10 cellular contexts compared by ENCODE assay signal in the genomic region with DNA sequence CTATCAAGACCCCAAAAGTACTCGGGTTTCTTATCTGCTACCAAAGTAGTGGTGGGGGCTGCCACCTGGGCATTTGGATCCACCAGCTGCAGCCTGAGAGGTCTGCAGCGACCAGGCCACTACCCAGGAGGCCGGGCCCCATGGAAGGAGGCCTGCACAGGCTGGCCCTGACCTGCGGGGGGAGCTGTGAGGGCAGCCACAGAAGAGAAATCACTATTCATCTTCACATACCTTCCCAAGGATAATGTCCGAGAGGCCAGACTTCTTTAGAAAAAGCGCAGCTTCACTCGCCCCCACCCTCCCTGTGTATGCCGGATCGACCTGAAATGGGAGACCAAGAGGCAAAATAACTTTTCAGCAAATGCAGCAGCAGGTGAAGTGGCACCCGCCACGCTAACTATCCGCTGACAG. TPM values are rescaled to one million over a fixed set of nuclear protein-coding genes. Genes with fewer than 3 reads are reported as not detected.
DNase-seq lines count a peak whose midpoint lies in the region; ATAC-seq and TF ChIP-seq lines count a peak whose summit lies in the region.
"Had no signal": no experiment of that assay in that cellular context is flagged by ENCODE, and none has a peak within 500 bp of the region (broad histone marks: within the 10 kb centered on the region; RNA-seq: fewer than 3 reads in every experiment).

No MANE protein-coding gene starts in this region.

- POLR2A ChIA-PET in RWPE1 (lab: Yijun Ruan, JAX; ENCODE audit: low non-redundant PET) = no interaction called here

- no peak overlapping the region for H3K4me3 ChIP-seq in DND-41 (ENCODE audit: low read depth in 1 of 2, low read length in 2 of 2)
- H3K4me3 ChIP-seq in astrocyte of the cerebellum (ENCODE audit: low read depth, low read length) = no peak overlapping the region
- H3K4me3 ChIP-seq: thoracic aorta had no signal

- peaks cover 45% of the 10 kb centered on the region for H4K20me1 ChIP-seq in DND-41 (ENCODE audit: insufficient read depth, low read length)

- H3K4me2 ChIP-seq in DND-41 (ENCODE audit: insufficient read depth, low read length) = no peak overlapping the region

- peaks cover 33% of the 10 kb centered on the region for H3K4me1 Mint-ChIP-seq in mesothelial cell of epicardium

- TF ChIP-seq CTCF in DND-41 (IDR thresholded peaks at IDR 0.05; ENCODE audit: borderline replicate concordance, extremely low read depth, low read length, poor library complexity, severe bottlenecking) (peak; percentile 58), LNCAP (IDR thresholded peaks at IDR 0.05) (peak; percentile 27; the same call in 1 of the 2 replicates), astrocyte of the cerebellum (IDR thresholded peaks at IDR 0.05; ENCODE audit: low read depth, low read length, missing control alignments) (peak; percentile 54), mesothelial cell of epicardium (IDR thresholded peaks at IDR 0.05; ENCODE audit: unreplicated experiment) (no peak), RWPE1 (conservative IDR thresholded peaks at IDR 0.05; ENCODE audit: low read depth) (no peak; the same call in 1 of the 2 replicates)

- no peaks in the 10 kb centered on the region for H3K9me3 Mint-ChIP-seq in mesothelial cell of epicardium

- no peaks in the 10 kb centered on the region for H3K9me3 ChIP-seq in DND-41 (ENCODE audit: insufficient read depth, low read length, severe bottlenecking)
- H3K9me3 ChIP-seq: thoracic aorta had no signal

- no peak overlapping the region for H3K9ac ChIP-seq in DND-41 (ENCODE audit: low read depth, low read length)

- no peak overlapping the region for H2AFZ ChIP-seq in DND-41 (ENCODE audit: low read depth, low read length)

- no peaks in the 10 kb centered on the region for H3K4me1 ChIP-seq in DND-41 (ENCODE audit: insufficient read depth, low read length)

- DNase-seq in DND-41 (no peak), astrocyte of the cerebellum (ENCODE audit: low read depth) (no peak), mesothelial cell of epicardium (ENCODE audit: low spot score in 2 of 2, unreplicated experiment in 2 of 2) (no peak), RWPE1 (ENCODE audit: low spot score) (no peak), H4 (ENCODE audit: low spot score) (no peak), Ammon's horn (ENCODE audit: low spot score) (no peak)

- H3K36me3 Mint-ChIP-seq in mesothelial cell of epicardium = peaks cover 17% of the 10 kb centered on the region

- in situ Hi-C loops in astrocyte of the cerebellum (cut with HindIII; ENCODE audit: low sequenced_read_pairs) = no loop called here

- H3K4me3 Mint-ChIP-seq in mesothelial cell of epicardium = no peak overlapping the region

- H3K36me3 ChIP-seq in DND-41 (ENCODE audit: insufficient read depth, low read length) = peaks cover 52% of the 10 kb centered on the region

- peak overlapping the region; percentile 73 for H3K27ac Mint-ChIP-seq in mesothelial cell of epicardium

- H3K79me2 ChIP-seq in DND-41 (ENCODE audit: insufficient read depth, low read length) = peaks cover 57% of the 10 kb centered on the region

- no peaks in the 10 kb centered on the region for H3K27me3 Mint-ChIP-seq in mesothelial cell of epicardium (ENCODE audit: low read depth)

- CTCF ChIA-PET in RWPE1 (lab: Yijun Ruan, JAX) = interaction anchor here (0.9 to 1.3 kb wide), 2 partner anchors 12 to 29 kb away, joined by 4 to 10 read pairs; no protein-coding TSS in a partner anchor

- ATAC-seq in DND-41 (ENCODE audit: insufficient read depth, low read depth) (peak; percentile 44; the same call in 1 of the 3 replicates), HG03442 (IDR thresholded peaks at IDR 0.05; ENCODE audit: unreplicated experiment) (no peak)

- no peak overlapping the region for H3K27ac ChIP-seq in DND-41 (ENCODE audit: low read length)
- no peak overlapping the region for H3K27ac ChIP-seq in RWPE1
- H3K27ac ChIP-seq: thoracic aorta had no signal

- H3K27me3 ChIP-seq in DND-41 (ENCODE audit: insufficient read depth, low read length, poor library complexity) = no peaks in the 10 kb centered on the region

RNA-seq across cellular contexts. Expression of gene EPS15L1, which starts 30.1 kb away (rescaled TPM):
- 53.8 to 60.3 TPM (median 54.7 TPM) in 3 replicates for total RNA-seq in mesothelial cell of epicardium
- total RNA-seq in H4 (2014; rRNA removed; shearing (Covaris generic)) = 6.7 and 8.5 TPM in 2 replicates

RNA-seq across cellular contexts. Expression of gene CALR3, which starts 54.3 kb away (rescaled TPM):
- not detected in 3 replicates for total RNA-seq in mesothelial cell of epicardium
- total RNA-seq in H4 (2014; rRNA removed; shearing (Covaris generic)) = 0.08 and 0.47 TPM in 2 replicates
- total RNA-seq: NCI-H460, thoracic aorta had no signal

RNA-seq across cellular contexts. Expression of gene C19orf44, which starts 54.5 kb away (rescaled TPM):
- 6.0 to 7.3 TPM (median 6.4 TPM) in 3 replicates for total RNA-seq in mesothelial cell of epicardium
- total RNA-seq in H4 (2014; rRNA removed; shearing (Covaris generic)) = 6.7 and 7.7 TPM in 2 replicates

Comparison
In these comparisons a context has a peak if more than half of its experiments do, and no peak if none do; other contexts are left out.
1. CTCF ChIP-seq: peak in DND-41 (single experiment), LNCAP (single experiment) and astrocyte of the cerebellum (single experiment); none in mesothelial cell of epicardium (single experiment) and RWPE1 (single experiment).